In genomic region chr2:190535119-190535439, GRCh38 we compare ENCODE assay signal across 8 cellular contexts. TPM values are rescaled to one million over a fixed set of nuclear protein-coding genes. Genes with fewer than 3 reads are reported as not detected.
DNase-seq lines count a peak whose midpoint lies in the region; ATAC-seq, FAIRE-seq and TF ChIP-seq lines count a peak whose summit lies in the region.

No MANE protein-coding gene starts in this region.

- TF ChIP-seq CTCF in HepG2 (CRISPR knock-in tag; IDR thresholded peaks at IDR 0.05) (no peak), upper lobe of left lung (IDR thresholded peaks at IDR 0.05) (no peak)

- H3K4me2 ChIP-seq in HepG2 (ENCODE audit: low read depth, low read length) = peak overlapping the region; percentile 94

- H3K4me1 ChIP-seq in adipocyte (ENCODE audit: control insufficient read depth, insufficient read depth, low read length) (peaks cover 18% of the 10 kb centered on the region), HepG2 (ENCODE audit: insufficient read depth, low read length) (peaks cover 44% of the 10 kb centered on the region), upper lobe of left lung (peaks cover 7 to 30% (median 16%) of the 10 kb centered on the region in 4 donors)

- peaks cover 28 to 48% of the 10 kb centered on the region in 2 donors for H3K36me3 Mint-ChIP-seq in activated T-cell treated with anti-CD3 and anti-CD28 coated beads, Interleukin-2, amount 50 U/mL, for 72 hours (ENCODE audit: insufficient read depth in 2 of 2)

- H3K9me3 Mint-ChIP-seq in activated T-cell treated with anti-CD3 and anti-CD28 coated beads, Interleukin-2, amount 50 U/mL, for 72 hours = peaks cover 18 to 20% of the 10 kb centered on the region in 2 donors

- H3K4me3 ChIP-seq in adipocyte (ENCODE audit: low read length) (peak overlapping the region; percentile 82), HepG2 (replicated peaks in 1 of 3; ENCODE audit: insufficient read depth in 1 of 3, low read depth in 2 of 3, low read length in 3 of 3) (peak overlapping the region; percentile 77 to 90 (median 85)), upper lobe of left lung (peak overlapping the region; percentile 63 to 83 (median 74))

- H4K20me1 ChIP-seq in HepG2 (ENCODE audit: insufficient read depth, low read length) = no peaks in the 10 kb centered on the region

- H3K27ac ChIP-seq in HepG2 (ENCODE audit: extremely low read length, insufficient read depth, low read length) = peak overlapping the region; percentile 91
- peak overlapping the region; percentile 94 to 99 (median 96) for H3K27ac ChIP-seq in upper lobe of left lung

- H3K4me1 Mint-ChIP-seq in activated T-cell treated with anti-CD3 and anti-CD28 coated beads, Interleukin-2, amount 50 U/mL, for 72 hours (ENCODE audit: low read depth) = peaks cover 51% of the 10 kb centered on the region

- in situ Hi-C loops in HepG2 (cut with HindIII; ENCODE audit: extremely low pct_ligation_motif_present, low pct_unique_long_range_greater_than_20kb) = no loop called here

- H2AFZ ChIP-seq in HepG2 (ENCODE audit: low read length) = peak overlapping the region; percentile 59

- ATAC-seq in activated T-cell treated with anti-CD3 and anti-CD28 coated beads, Interleukin-2, amount 50 U/mL, for 72 hours (replicated peaks in 1 of 2) = no peak
- no peak for ATAC-seq in HepG2
- ATAC-seq in upper lobe of left lung (ENCODE audit: low FRiP score in 2 of 2) = no peak
- no peak for ATAC-seq in GM18519 (IDR thresholded peaks at IDR 0.05; ENCODE audit: low FRiP score, unreplicated experiment)
- no peak for ATAC-seq in GM18517 (IDR thresholded peaks at IDR 0.05; ENCODE audit: unreplicated experiment)

- H3K9ac ChIP-seq in adipocyte (ENCODE audit: low read length) = peak overlapping the region; percentile 81
- H3K9ac ChIP-seq in HepG2 (ENCODE audit: insufficient read depth, low read depth, low read length) = peak overlapping the region; percentile 88

- H3K27me3 ChIP-seq in adipocyte (replicated peaks; ENCODE audit: control insufficient read depth, insufficient read depth, low read length) (no peaks in the 10 kb centered on the region), HepG2 (ENCODE audit: control insufficient read depth in 1 of 2, insufficient read depth in 2 of 2, low read length in 2 of 2) (no peaks in the 10 kb centered on the region), upper lobe of left lung (no peaks in the 10 kb centered on the region)

- BruUV-seq in HepG2 (replicated peaks; lab: Mats Ljungman, UMichigan) = TSS peak; percentile 82

- H3K27me3 Mint-ChIP-seq in activated T-cell treated with anti-CD3 and anti-CD28 coated beads, Interleukin-2, amount 50 U/mL, for 72 hours (ENCODE audit: low read depth) = no peaks in the 10 kb centered on the region

- TF ChIP-seq RAD21 in HepG2 (CRISPR knock-in tag; IDR thresholded peaks at IDR 0.05) = no peak

- no peaks in the 10 kb centered on the region for H3K36me3 ChIP-seq in adipocyte (ENCODE audit: control insufficient read depth, insufficient read depth, low read length, severe bottlenecking)
- no peaks in the 10 kb centered on the region for H3K36me3 ChIP-seq in HepG2 (replicated peaks in 1 of 2; ENCODE audit: control insufficient read depth in 1 of 2, insufficient read depth in 2 of 2, low read length in 2 of 2)
- H3K36me3 ChIP-seq in upper lobe of left lung = no peaks in the 10 kb centered on the region

- intact Hi-C loops in HepG2 (cut with micrococcal nuclease; ENCODE audit: unreplicated experiment) = loop anchor here (2.0 to 10.0 kb wide), 2 partner anchors 114 to 270 kb away; partner anchors contain the start of gene NAB1

- FAIRE-seq in HepG2 (lab: Jason Lieb, UNC) = no peak

- TF ChIP-seq POLR2A in HepG2 (IDR thresholded peaks at IDR 0.05; ENCODE audit: insufficient read depth in 1 of 2, low read depth in 2 of 2, low read length in 2 of 2) = no peak
- TF ChIP-seq POLR2A in upper lobe of left lung (IDR thresholded peaks at IDR 0.05) = no peak

- TF ChIP-seq EP300 in HepG2 (IDR thresholded peaks at IDR 0.05; ENCODE audit: low read depth in 2 of 2, low read length in 2 of 2) (no peak), HepG2 (CRISPR knock-in tag; IDR thresholded peaks at IDR 0.05; ENCODE audit: borderline replicate concordance) (no peak), upper lobe of left lung (IDR thresholded peaks at IDR 0.05) (no peak)

- H3K79me2 ChIP-seq in HepG2 (ENCODE audit: insufficient read depth, low read length) = peaks cover 6% of the 10 kb centered on the region

- H3K27ac Mint-ChIP-seq in activated T-cell treated with anti-CD3 and anti-CD28 coated beads, Interleukin-2, amount 50 U/mL, for 72 hours = peak overlapping the region; percentile 90

- 5% methylated on average over 7 of the region's 7 CpGs for WGBS in HepG2 (ENCODE audit: low lambda C conversion rate)
- WGBS in upper lobe of left lung, 2 donors = 4% methylated on average over 7 of the region's 7 CpGs

- CTCF ChIA-PET in HepG2 (lab: Yijun Ruan, JAX; ENCODE audit: low intra/inter-chr PET ratio, low total read pairs) = no interaction called here

- POLR2A ChIA-PET in HepG2 (lab: Yijun Ruan, JAX) = interaction anchor here (1.9 to 2.2 kb wide), 4 partner anchors 12 to 216 kb away, joined by 7 to 11 read pairs (median 9); partner anchors contain the start of genes HIBCH and NAB1

- DNase-seq in activated T-cell treated with anti-CD3 and anti-CD28 coated beads, Interleukin-2, amount 50 U/mL, for 72 hours = no peak
- no peak for DNase-seq in activated T-cell treated with anti-CD3 and anti-CD28 coated beads, Interleukin-2, amount 50 U/mL, for 48 hours
- DNase-seq in adipocyte (ENCODE audit: low read depth) = peak; percentile 41
- no peak for DNase-seq in HepG2 (ENCODE audit: low spot score)
- DNase-seq in upper lobe of left lung = no peak
- no peak for DNase-seq in T1000 (lab: John Stamatoyannopoulos, UW)

- H3K9me3 ChIP-seq in adipocyte (ENCODE audit: control insufficient read depth, low read length) (peaks cover 17% of the 10 kb centered on the region), HepG2 (ENCODE audit: low read length) (peaks cover 27% of the 10 kb centered on the region), upper lobe of left lung (peaks cover 2 to 11% (median 7%) of the 10 kb centered on the region in 4 donors)

- peak overlapping the region; percentile 95 to 97 for H3K4me3 Mint-ChIP-seq in activated T-cell treated with anti-CD3 and anti-CD28 coated beads, Interleukin-2, amount 50 U/mL, for 72 hours

TF ChIP-seq in HepG2, 621 proteins besides CTCF, POLR2A, EP300 and RAD21:
- TF ChIP-seq NR2F6 (IDR thresholded peaks at IDR 0.05) = peak; percentile 6; the same call in 1 of the 2 replicates
- TF ChIP-seq NR2F6 (CRISPR knock-in tag; IDR thresholded peaks at IDR 0.05) = no peak
- TF ChIP-seq CREM (IDR thresholded peaks at IDR 0.05) = no peak
- no peak for TF ChIP-seq CREM (CRISPR knock-in tag; IDR thresholded peaks at IDR 0.05)
- TF ChIP-seq ZNF510 (CRISPR knock-in tag; IDR thresholded peaks at IDR 0.05; ENCODE audit: low read depth) = peak; percentile 17; the same call in 1 of the 2 replicates
- TF ChIP-seq KLF9 (CRISPR knock-in tag; IDR thresholded peaks at IDR 0.05; ENCODE audit: low read depth) = 0 out of 2 replicates have a peak, but pooled peaks have one; percentile 10

RNA-seq across cellular contexts. Expression of gene NEMP2, which starts 0.6 kb away (rescaled TPM):
- total RNA-seq in activated T-cell treated with anti-CD3 and anti-CD28 coated beads, Interleukin-2, amount 50 U/mL, for 72 hours = 10 to 100 TPM; 22.3 to 22.9 TPM
- total RNA-seq in HepG2 (2016; rRNA removed; fragmentation: Illumina TruSeq; extraction: Trizol) = 7.8 and 9.8 TPM in 2 replicates
- 3.3 and 4.6 TPM in 2 replicates for total RNA-seq in HepG2 (2016; cell fraction: cytosol; rRNA removed; fragmentation: Illumina TruSeq; extraction: Trizol; ENCODE audit: low read depth)
- 8.3 and 9.0 TPM in 2 replicates for total RNA-seq in HepG2 (2016; cell fraction: insoluble cytoplasmic fraction; rRNA removed; fragmentation: Illumina TruSeq; extraction: Trizol)
- total RNA-seq in HepG2 (2016; cell fraction: membrane; rRNA removed; fragmentation: Illumina TruSeq; extraction: Trizol) = 6.5 and 7.6 TPM in 2 replicates
- total RNA-seq in HepG2 (2016; cell fraction: nucleus; rRNA removed; fragmentation: Illumina TruSeq; extraction: Trizol) = 9.1 and 11.4 TPM in 2 replicates
- polyA plus RNA-seq in HepG2 (2011; rRNA removed) = 2.4 and 3.3 TPM in 2 replicates
- polyA plus RNA-seq in HepG2 (2011; cell fraction: cytosol; rRNA removed) = 1.9 and 4.3 TPM in 2 replicates
- polyA plus RNA-seq in HepG2 (2011; cell fraction: nucleus; rRNA removed) = 1.3 and 2.1 TPM in 2 replicates
- 4.0 and 10.3 TPM in 2 replicates for polyA plus RNA-seq in HepG2 (2012)
- polyA plus RNA-seq in HepG2 (2016; cell fraction: cytosol; fragmentation: Illumina TruSeq; extraction: Trizol; ENCODE audit: low read depth) = 1.8 and 2.3 TPM in 2 replicates
- 5.0 and 6.7 TPM in 2 replicates for polyA plus RNA-seq in HepG2 (2016; cell fraction: insoluble cytoplasmic fraction; fragmentation: Illumina TruSeq; extraction: Trizol; ENCODE audit: low read depth)
- 3.9 and 4.2 TPM in 2 replicates for polyA plus RNA-seq in HepG2 (2016; cell fraction: membrane; fragmentation: Illumina TruSeq; extraction: Trizol; ENCODE audit: low read depth)
- 5.9 and 7.7 TPM in 2 replicates for polyA plus RNA-seq in HepG2 (2016; cell fraction: nucleus; fragmentation: Illumina TruSeq; extraction: Trizol; ENCODE audit: insufficient read depth, low read depth)
- polyA minus RNA-seq in HepG2 (2011; rRNA and poly(A)+ RNA removed; ENCODE audit: low replicate concordance) = 11.9 and 13.0 TPM in 2 replicates
- polyA minus RNA-seq in HepG2 (2011; cell fraction: cytosol; rRNA and poly(A)+ RNA removed) = 4.2 and 8.0 TPM in 2 replicates
- 16.9 and 24.9 TPM in 2 replicates for polyA minus RNA-seq in HepG2 (2011; cell fraction: nucleus; rRNA and poly(A)+ RNA removed)
- 1 to 10 TPM; 2.6 to 7.4 (median 4.3) TPM for total RNA-seq in upper lobe of left lung
